1 cellular context compared by ENCODE assay signal in the genomic region with DNA sequence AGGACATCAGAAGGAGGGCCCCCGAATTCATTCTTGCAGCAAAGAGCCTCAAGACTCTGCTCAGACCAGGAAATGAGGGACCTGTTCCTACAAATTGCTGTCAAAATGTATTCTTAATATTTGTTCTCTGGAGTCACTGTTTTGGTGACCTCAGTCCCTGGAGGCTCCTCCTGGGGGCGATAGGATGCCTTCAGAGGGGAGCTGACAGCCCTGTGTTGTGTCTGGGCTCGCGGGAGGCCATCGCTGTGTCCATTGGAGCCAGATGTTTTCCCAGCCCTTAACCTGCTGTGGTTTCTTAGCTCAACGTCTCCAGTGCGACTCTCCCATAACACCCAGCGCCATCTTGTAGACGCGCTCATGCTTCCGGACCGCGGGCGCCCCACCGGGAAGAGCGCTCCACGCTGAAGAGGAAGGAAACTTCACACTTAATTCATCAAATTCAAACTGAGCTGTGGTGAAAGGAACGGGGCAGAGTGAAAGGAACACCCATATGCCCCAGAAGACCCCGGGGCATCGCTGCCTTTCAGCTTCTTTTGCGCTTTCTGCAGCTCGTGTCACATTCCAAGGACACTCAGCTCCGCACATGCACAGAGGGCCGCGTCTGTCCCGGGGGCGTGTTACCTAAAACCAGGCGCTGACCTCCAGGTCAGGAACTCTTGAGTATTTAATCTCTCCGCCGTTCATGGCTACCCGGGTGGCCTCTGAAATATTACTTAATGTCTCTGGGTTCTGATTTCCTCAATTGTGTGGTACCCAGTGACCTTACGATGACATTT.
TF ChIP-seq lines count a peak whose summit lies in the region.

No MANE protein-coding gene starts in this region.

TF ChIP-seq in K562, 482 proteins besides CTCF, POLR2A, EP300 and RAD21 (continued from another document):
- TF ChIP-seq FOXJ3 (CRISPR knock-in tag; IDR thresholded peaks at IDR 0.05) = no peak
- no peak for TF ChIP-seq ZNF212 (CRISPR knock-in tag; IDR thresholded peaks at IDR 0.05)
- TF ChIP-seq HDAC8 (tag; IDR thresholded peaks at IDR 0.05) = no peak
- TF ChIP-seq, protein P1, sequence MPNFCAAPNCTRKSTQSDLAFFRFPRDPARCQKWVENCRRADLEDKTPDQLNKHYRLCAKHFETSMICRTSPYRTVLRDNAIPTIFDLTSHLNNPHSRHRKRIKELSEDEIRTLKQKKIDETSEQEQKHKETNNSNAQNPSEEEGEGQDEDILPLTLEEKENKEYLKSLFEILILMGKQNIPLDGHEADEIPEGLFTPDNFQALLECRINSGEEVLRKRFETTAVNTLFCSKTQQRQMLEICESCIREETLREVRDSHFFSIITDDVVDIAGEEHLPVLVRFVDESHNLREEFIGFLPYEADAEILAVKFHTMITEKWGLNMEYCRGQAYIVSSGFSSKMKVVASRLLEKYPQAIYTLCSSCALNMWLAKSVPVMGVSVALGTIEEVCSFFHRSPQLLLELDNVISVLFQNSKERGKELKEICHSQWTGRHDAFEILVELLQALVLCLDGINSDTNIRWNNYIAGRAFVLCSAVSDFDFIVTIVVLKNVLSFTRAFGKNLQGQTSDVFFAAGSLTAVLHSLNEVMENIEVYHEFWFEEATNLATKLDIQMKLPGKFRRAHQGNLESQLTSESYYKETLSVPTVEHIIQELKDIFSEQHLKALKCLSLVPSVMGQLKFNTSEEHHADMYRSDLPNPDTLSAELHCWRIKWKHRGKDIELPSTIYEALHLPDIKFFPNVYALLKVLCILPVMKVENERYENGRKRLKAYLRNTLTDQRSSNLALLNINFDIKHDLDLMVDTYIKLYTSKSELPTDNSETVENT (CRISPR knock-in tag; IDR thresholded peaks at IDR 0.05) = no peak
- TF ChIP-seq, protein P2, sequence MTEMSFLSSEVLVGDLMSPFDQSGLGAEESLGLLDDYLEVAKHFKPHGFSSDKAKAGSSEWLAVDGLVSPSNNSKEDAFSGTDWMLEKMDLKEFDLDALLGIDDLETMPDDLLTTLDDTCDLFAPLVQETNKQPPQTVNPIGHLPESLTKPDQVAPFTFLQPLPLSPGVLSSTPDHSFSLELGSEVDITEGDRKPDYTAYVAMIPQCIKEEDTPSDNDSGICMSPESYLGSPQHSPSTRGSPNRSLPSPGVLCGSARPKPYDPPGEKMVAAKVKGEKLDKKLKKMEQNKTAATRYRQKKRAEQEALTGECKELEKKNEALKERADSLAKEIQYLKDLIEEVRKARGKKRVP (CRISPR knock-in tag; IDR thresholded peaks at IDR 0.05) = no peak
- TF ChIP-seq HMGN3 (IDR thresholded peaks at IDR 0.05; ENCODE audit: borderline replicate concordance, extremely low read depth, insufficient read length, low read depth, low read length) = no peak
- no peak for TF ChIP-seq FOXK1 (CRISPR knock-in tag; IDR thresholded peaks at IDR 0.05; ENCODE audit: borderline replicate concordance)
- no peak for TF ChIP-seq MCM3 (IDR thresholded peaks at IDR 0.05)
- TF ChIP-seq, protein P3, sequence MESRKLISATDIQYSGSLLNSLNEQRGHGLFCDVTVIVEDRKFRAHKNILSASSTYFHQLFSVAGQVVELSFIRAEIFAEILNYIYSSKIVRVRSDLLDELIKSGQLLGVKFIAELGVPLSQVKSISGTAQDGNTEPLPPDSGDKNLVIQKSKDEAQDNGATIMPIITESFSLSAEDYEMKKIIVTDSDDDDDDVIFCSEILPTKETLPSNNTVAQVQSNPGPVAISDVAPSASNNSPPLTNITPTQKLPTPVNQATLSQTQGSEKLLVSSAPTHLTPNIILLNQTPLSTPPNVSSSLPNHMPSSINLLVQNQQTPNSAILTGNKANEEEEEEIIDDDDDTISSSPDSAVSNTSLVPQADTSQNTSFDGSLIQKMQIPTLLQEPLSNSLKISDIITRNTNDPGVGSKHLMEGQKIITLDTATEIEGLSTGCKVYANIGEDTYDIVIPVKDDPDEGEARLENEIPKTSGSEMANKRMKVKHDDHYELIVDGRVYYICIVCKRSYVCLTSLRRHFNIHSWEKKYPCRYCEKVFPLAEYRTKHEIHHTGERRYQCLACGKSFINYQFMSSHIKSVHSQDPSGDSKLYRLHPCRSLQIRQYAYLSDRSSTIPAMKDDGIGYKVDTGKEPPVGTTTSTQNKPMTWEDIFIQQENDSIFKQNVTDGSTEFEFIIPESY (CRISPR knock-in tag; IDR thresholded peaks at IDR 0.05) = no peak
- no peak for TF ChIP-seq CBFA2T3 (IDR thresholded peaks at IDR 0.05)
- TF ChIP-seq HIVEP1 (CRISPR knock-in tag; IDR thresholded peaks at IDR 0.05) = no peak
- TF ChIP-seq, protein P4, sequence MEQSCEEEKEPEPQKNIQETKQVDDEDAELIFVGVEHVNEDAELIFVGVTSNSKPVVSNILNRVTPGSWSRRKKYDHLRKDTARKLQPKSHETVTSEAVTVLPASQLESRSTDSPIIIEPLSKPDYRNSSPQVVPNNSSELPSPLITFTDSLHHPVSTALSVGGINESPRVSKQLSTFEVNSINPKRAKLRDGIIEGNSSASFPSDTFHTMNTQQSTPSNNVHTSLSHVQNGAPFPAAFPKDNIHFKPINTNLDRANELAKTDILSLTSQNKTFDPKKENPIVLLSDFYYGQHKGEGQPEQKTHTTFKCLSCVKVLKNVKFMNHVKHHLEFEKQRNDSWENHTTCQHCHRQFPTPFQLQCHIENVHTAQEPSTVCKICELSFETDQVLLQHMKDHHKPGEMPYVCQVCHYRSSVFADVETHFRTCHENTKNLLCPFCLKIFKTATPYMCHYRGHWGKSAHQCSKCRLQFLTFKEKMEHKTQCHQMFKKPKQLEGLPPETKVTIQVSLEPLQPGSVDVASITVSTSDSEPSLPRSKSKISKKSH (CRISPR knock-in tag; IDR thresholded peaks at IDR 0.05) = no peak
- TF ChIP-seq SRSF7 (optimal IDR thresholded peaks at IDR 0.05; ENCODE audit: low read depth, low read length) = no peak
- TF ChIP-seq FOXP1 (CRISPR knock-in tag; IDR thresholded peaks at IDR 0.05) = no peak
- TF ChIP-seq TAL1 (IDR thresholded peaks at IDR 0.05) = no peak
- no peak for TF ChIP-seq SOX6 (IDR thresholded peaks at IDR 0.05)
- TF ChIP-seq, protein P5, sequence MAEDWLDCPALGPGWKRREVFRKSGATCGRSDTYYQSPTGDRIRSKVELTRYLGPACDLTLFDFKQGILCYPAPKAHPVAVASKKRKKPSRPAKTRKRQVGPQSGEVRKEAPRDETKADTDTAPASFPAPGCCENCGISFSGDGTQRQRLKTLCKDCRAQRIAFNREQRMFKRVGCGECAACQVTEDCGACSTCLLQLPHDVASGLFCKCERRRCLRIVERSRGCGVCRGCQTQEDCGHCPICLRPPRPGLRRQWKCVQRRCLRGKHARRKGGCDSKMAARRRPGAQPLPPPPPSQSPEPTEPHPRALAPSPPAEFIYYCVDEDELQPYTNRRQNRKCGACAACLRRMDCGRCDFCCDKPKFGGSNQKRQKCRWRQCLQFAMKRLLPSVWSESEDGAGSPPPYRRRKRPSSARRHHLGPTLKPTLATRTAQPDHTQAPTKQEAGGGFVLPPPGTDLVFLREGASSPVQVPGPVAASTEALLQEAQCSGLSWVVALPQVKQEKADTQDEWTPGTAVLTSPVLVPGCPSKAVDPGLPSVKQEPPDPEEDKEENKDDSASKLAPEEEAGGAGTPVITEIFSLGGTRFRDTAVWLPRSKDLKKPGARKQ (CRISPR knock-in tag; IDR thresholded peaks at IDR 0.05) = no peak
